In genomic region chr1:31944205-31945089, GRCh38 we compare ENCODE assay signal across 8 cellular contexts. TPM values are rescaled to one million over a fixed set of nuclear protein-coding genes. Genes with fewer than 3 reads are reported as not detected.
DNase-seq lines count a peak whose midpoint lies in the region; ATAC-seq, FAIRE-seq and TF ChIP-seq lines count a peak whose summit lies in the region.

No MANE protein-coding gene starts in this region.

- peak overlapping the region in 2 of 4 donors; percentile 17 to 26 for H3K4me3 ChIP-seq in pancreas

- H3K4me1 Mint-ChIP-seq in type B pancreatic cell (ENCODE audit: unreplicated experiment), result peaks cover 29% of the 10 kb centered on the region

- WGBS in pancreas, 2 donors, result 48 to 53% methylated on average over 56 of the region's 56 CpGs

- H3K36me3 ChIP-seq in pancreas, result no peaks in the 10 kb centered on the region

- H3K27ac ChIP-seq in pancreas, result peak overlapping the region; percentile 70 to 92 (median 82)

- no peaks in the 10 kb centered on the region for H3K36me3 Mint-ChIP-seq in type B pancreatic cell

- peak overlapping the region; percentile 82 for H3K4me3 Mint-ChIP-seq in type B pancreatic cell

- TF ChIP-seq CTCF in pancreas (IDR thresholded peaks at IDR 0.05) (no peak), type B pancreatic cell (conservative IDR thresholded peaks at IDR 0.05) (no peak)

- H3K9me3 Mint-ChIP-seq in type B pancreatic cell, result no peaks in the 10 kb centered on the region

- ATAC-seq in GM18502 (IDR thresholded peaks at IDR 0.05; ENCODE audit: poor library complexity, unreplicated experiment) (peak; percentile 54), HG02970 (IDR thresholded peaks at IDR 0.05; ENCODE audit: low FRiP score, unreplicated experiment) (peak; percentile 71), Right ventricle myocardium inferior (peak; percentile 92), pancreas (peak; percentile 29 to 69 (median 62))

- no peaks in the 10 kb centered on the region for H3K27me3 Mint-ChIP-seq in type B pancreatic cell

- H3K9me3 ChIP-seq in pancreas, result no peaks in the 10 kb centered on the region

- no peaks in the 10 kb centered on the region for H3K27me3 ChIP-seq in pancreas

- FAIRE-seq in pancreas (lab: Jason Lieb, UNC), result no peak

- peak; percentile 77 for DNase-seq in activated naive CD4-positive, alpha-beta T cell treated with Interleukin-2 at 50 U/mL for 16 hours
- DNase-seq in Right ventricle myocardium inferior (ENCODE audit: missing footprints) (peak; percentile 96), pancreas (peak; percentile 35 to 78 (median 63)), type B pancreatic cell (ENCODE audit: extremely low spot score, unreplicated experiment) (peak; percentile 84), NCI-H774 (lab: John Stamatoyannopoulos, UW) (no peak)

- peaks cover 3 to 14% (median 11%) of the 10 kb centered on the region in 3 donors for H3K4me1 ChIP-seq in pancreas

- peak overlapping the region; percentile 88 for H3K27ac Mint-ChIP-seq in type B pancreatic cell

- intact Hi-C loops in Right ventricle myocardium inferior (cut with DNase I), result no loop called here
- intact Hi-C loops in pancreas (cut with DNase I), result no loop called here

TF ChIP-seq in PFSK-1, 5 proteins besides CTCF, POLR2A, EP300 and RAD21:
- TF ChIP-seq POLR2AphosphoS5 (IDR thresholded peaks at IDR 0.05; ENCODE audit: low read depth, low read length) (peak; percentile 88), REST (IDR thresholded peaks at IDR 0.05; ENCODE audit: insufficient read depth in 1 of 2, low read depth in 2 of 2, low read length in 2 of 2) (0 out of 4 replicates have a peak, but pooled peaks of 1 of the 2 experiments have one; percentile 29), FOXP2 (optimal IDR thresholded peaks at IDR 0.05; ENCODE audit: borderline replicate concordance, extremely low read depth, extremely low read length, insufficient read depth) (peak; percentile 41), TAF1 (IDR thresholded peaks at IDR 0.05; ENCODE audit: borderline replicate concordance, insufficient read depth, low read length) (peak; percentile 59; the same call in 1 of the 2 replicates), SIN3A (IDR thresholded peaks at IDR 0.05; ENCODE audit: borderline replicate concordance, insufficient read depth, low read length) (peak; percentile 91; the same call in 1 of the 2 replicates)

RNA-seq across cellular contexts. Expression of gene PTP4A2, which starts 6.3 kb away (rescaled TPM):
- polyA plus RNA-seq in PFSK-1 (2012; ENCODE audit: insufficient read length, low read depth), result 121 TPM
- total RNA-seq in Right ventricle myocardium inferior, result 249 TPM
- 100 to 1,000 TPM in 2 of 6 donors, 10 to 100 TPM in 4; 58.1 to 137 (median 90.8) TPM for total RNA-seq in pancreas
- 10 to 100 TPM; 37.7 to 42.1 TPM for polyA plus RNA-seq in pancreas
- 150 and 179 TPM in 2 replicates for total RNA-seq in type B pancreatic cell (ENCODE audit: low replicate concordance)
